ENCODE assay signal across 10 cellular contexts in genomic region chr10:79139124-79139835, GRCh38.
DNase-seq lines count a peak whose midpoint lies in the region; ATAC-seq and TF ChIP-seq lines count a peak whose summit lies in the region.
"Had no signal": no experiment of that assay in that cellular context is flagged by ENCODE, and none has a peak within 500 bp of the region (broad histone marks: within the 10 kb centered on the region; RNA-seq: fewer than 3 reads in every experiment).

No MANE protein-coding gene starts in this region.

- H3F3A ChIP-seq in GM23338 (replicated peaks; ENCODE audit: low read depth): no peaks in the 10 kb centered on the region

- H3K9me3 ChIP-seq in right cardiac atrium (ENCODE audit: control insufficient read depth, low read length): no peaks in the 10 kb centered on the region
- H3K9me3 ChIP-seq in OCI-LY7 (ENCODE audit: low read length): no peaks in the 10 kb centered on the region

- DNase-seq in GM23338 (ENCODE audit: low spot score): no peak
- peak; percentile 87 for DNase-seq in amniotic stem cell (lab: John Stamatoyannopoulos, UW)
- DNase-seq in right cardiac atrium: peak; percentile 83 to 90 (median 88)
- no peak for DNase-seq in sciatic nerve (ENCODE audit: low spot score)
- no peak for DNase-seq in stimulated activated CD4-positive, alpha-beta T cell treated with anti-CD3 and anti-CD28 coated beads, Interleukin-4, amount 100 ng/mL, for 4 hours
- DNase-seq in activated T-cell treated with anti-CD3 and anti-CD28 coated beads, Interleukin-2, amount 50 U/mL, for 4 hours: no peak
- no peak for DNase-seq in iPS-NIHi11 (ENCODE audit: low spot score)
- DNase-seq in OCI-LY7 (ENCODE audit: low spot score): no peak
- DNase-seq: mammary epithelial cell had no signal

- H3K79me2 ChIP-seq in GM23338 (replicated peaks; ENCODE audit: insufficient read depth) (peaks cover 30% of the 10 kb centered on the region), OCI-LY7 (ENCODE audit: insufficient read depth, low read depth, low read length) (peaks cover 4% of the 10 kb centered on the region; the same call in 1 of the 2 replicates)

- H3K4me3 ChIP-seq in GM23338 (no peak overlapping the region), right cardiac atrium (ENCODE audit: low read length) (no peak overlapping the region), OCI-LY7 (ENCODE audit: low read depth, low read length, poor library complexity, severe bottlenecking) (no peak overlapping the region)

- no peak for ATAC-seq in GM23338
- ATAC-seq in right cardiac atrium: peak; percentile 75
- ATAC-seq in sciatic nerve: peak; percentile 63
- no peak for ATAC-seq in activated T-cell treated with anti-CD3 and anti-CD28 coated beads, Interleukin-2, amount 50 U/mL, for 4 hours

- H3K27me3 ChIP-seq in GM23338 (ENCODE audit: insufficient read depth) (no peaks in the 10 kb centered on the region), right cardiac atrium (ENCODE audit: control insufficient read depth, insufficient read depth) (no peaks in the 10 kb centered on the region)

- 10% methylated on average over 26 of the region's 26 CpGs for WGBS in right cardiac atrium

- CTCF ChIA-PET in OCI-LY7 (lab: Charles Lee; ENCODE audit: unreplicated experiment): interaction anchor here (1.4 kb wide), 1 partner anchor 11 kb away, joined by 3 read pairs; no protein-coding TSS in a partner anchor

- H3K9me3 Mint-ChIP-seq in GM23338: no peaks in the 10 kb centered on the region; the same call in 2 of the 3 replicates
- H3K9me3 Mint-ChIP-seq in activated T-cell treated with anti-CD3 and anti-CD28 coated beads, Interleukin-2, amount 50 U/mL, for 4 hours: no peaks in the 10 kb centered on the region

- H3K27me3 Mint-ChIP-seq in GM23338 (ENCODE audit: insufficient read depth, low read depth, poor library complexity): peaks cover 19% of the 10 kb centered on the region
- no peaks in the 10 kb centered on the region for H3K27me3 Mint-ChIP-seq in activated T-cell treated with anti-CD3 and anti-CD28 coated beads, Interleukin-2, amount 50 U/mL, for 4 hours (ENCODE audit: low read depth)

- H3K9me2 ChIP-seq in GM23338 (ENCODE audit: insufficient read depth) (no peaks in the 10 kb centered on the region), OCI-LY7 (ENCODE audit: insufficient read depth, low read length) (no peaks in the 10 kb centered on the region)

- peaks cover 35% of the 10 kb centered on the region for H3K4me1 ChIP-seq in GM23338 (ENCODE audit: insufficient read depth)
- peaks cover 63% of the 10 kb centered on the region for H3K4me1 ChIP-seq in right cardiac atrium (ENCODE audit: control insufficient read depth, insufficient read depth, low read length)
- H3K4me1 ChIP-seq in OCI-LY7 (ENCODE audit: insufficient read depth, low read length, poor library complexity, severe bottlenecking): peaks cover 52% of the 10 kb centered on the region

- H3K4me3 Mint-ChIP-seq in GM23338: no peak overlapping the region
- H3K4me3 Mint-ChIP-seq in activated T-cell treated with anti-CD3 and anti-CD28 coated beads, Interleukin-2, amount 50 U/mL, for 4 hours: no peak overlapping the region

- H4K20me1 ChIP-seq in GM23338 (replicated peaks; ENCODE audit: insufficient read depth) (no peaks in the 10 kb centered on the region), OCI-LY7 (ENCODE audit: insufficient read depth, low read length) (no peaks in the 10 kb centered on the region)

- peaks cover 20% of the 10 kb centered on the region for H3K36me3 Mint-ChIP-seq in GM23338 (ENCODE audit: low read depth)
- H3K36me3 Mint-ChIP-seq in activated T-cell treated with anti-CD3 and anti-CD28 coated beads, Interleukin-2, amount 50 U/mL, for 4 hours (ENCODE audit: insufficient read depth): peaks cover 14% of the 10 kb centered on the region

- POLR2A ChIA-PET in OCI-LY7 (lab: Charles Lee): interaction anchor here (0.6 to 1.4 kb wide), 5 partner anchors 18 to 695 kb away, joined by 3 to 4 read pairs (median 3); no protein-coding TSS in a partner anchor

- H3K27ac ChIP-seq in GM23338 (ENCODE audit: low read depth) (0 out of 2 replicates have a peak overlapping the region, but pooled peaks have one; percentile 50), right cardiac atrium (ENCODE audit: low read length) (peak overlapping the region; percentile 98), OCI-LY7 (ENCODE audit: low read depth, low read length, poor library complexity, severe bottlenecking) (no peak overlapping the region)
- H3K27ac ChIP-seq: VCaP had no signal

- intact Hi-C loops in right cardiac atrium (cut with DNase I): no loop called here
- intact Hi-C loops in sciatic nerve (cut with DNase I): no loop called here
- intact Hi-C loops in OCI-LY7 (cut with micrococcal nuclease; ENCODE audit: unreplicated experiment): loop anchor here (5.0 kb wide), 2 partner anchors 103 to 1107 kb away; partner anchors contain the start of gene RPS24

- peak overlapping the region; percentile 77 for H3K27ac Mint-ChIP-seq in GM23338

- H3K4me1 Mint-ChIP-seq in GM23338: peaks cover 72% of the 10 kb centered on the region
- H3K4me1 Mint-ChIP-seq in activated T-cell treated with anti-CD3 and anti-CD28 coated beads, Interleukin-2, amount 50 U/mL, for 4 hours (ENCODE audit: low read depth): peaks cover 59% of the 10 kb centered on the region

- H3K36me3 ChIP-seq in GM23338 (ENCODE audit: insufficient read depth): no peaks in the 10 kb centered on the region
- H3K36me3 ChIP-seq in OCI-LY7 (ENCODE audit: insufficient read depth, low read length): no peaks in the 10 kb centered on the region

- BruUV-seq in OCI-LY7 (replicated peaks; lab: Mats Ljungman, UMichigan): no TSS peak

- H2AFZ ChIP-seq in GM23338: no peak overlapping the region
- no peak overlapping the region for H2AFZ ChIP-seq in OCI-LY7 (ENCODE audit: low read length)

- TF ChIP-seq CTCF in GM23338 (conservative IDR thresholded peaks at IDR 0.05; ENCODE audit: low read depth in 2 of 2) (no peak), OCI-LY7 (conservative IDR thresholded peaks at IDR 0.05; ENCODE audit: low read length) (no peak)

- no peak overlapping the region for H3K4me2 ChIP-seq in GM23338
- H3K4me2 ChIP-seq in OCI-LY7 (ENCODE audit: low read length): no peak overlapping the region

TF ChIP-seq in GM23338, 12 proteins besides CTCF, POLR2A, EP300 and RAD21:
- TF ChIP-seq ZNF114 (CRISPR knock-in tag; IDR thresholded peaks at IDR 0.05) (no peak), ZNF331 (CRISPR knock-in tag; IDR thresholded peaks at IDR 0.05; ENCODE audit: low read depth) (no peak)

Comparison
In these comparisons a context has a peak if more than half of its experiments do, and no peak if none do; other contexts are left out.
1. ATAC-seq: peak in right cardiac atrium (2 of 2) and sciatic nerve (single experiment); none in GM23338 (single experiment) and activated T-cell treated with anti-CD3 and anti-CD28 coated beads, Interleukin-2, amount 50 U/mL, for 4 hours (0 of 2).
2. DNase-seq: peak in amniotic stem cell (single experiment) and right cardiac atrium (3 of 3); none in GM23338 (single experiment), sciatic nerve (single experiment), stimulated activated CD4-positive, alpha-beta T cell treated with anti-CD3 and anti-CD28 coated beads, Interleukin-4, amount 100 ng/mL, for 4 hours (0 of 2), activated T-cell treated with anti-CD3 and anti-CD28 coated beads, Interleukin-2, amount 50 U/mL, for 4 hours (single experiment), iPS-NIHi11 (single experiment) and OCI-LY7 (single experiment).